In genomic region chr10:76112826-76113150, GRCh38 we compare ENCODE assay signal across 15 cellular contexts.
"Had no signal": no experiment of that assay in that cellular context is flagged by ENCODE, and none has a peak within 500 bp of the region (broad histone marks: within the 10 kb centered on the region; RNA-seq: fewer than 3 reads in every experiment).

No MANE protein-coding gene starts in this region.

- H3K27ac Mint-ChIP-seq: activated naive CD8-positive, alpha-beta T cell treated with anti-CD3 and anti-CD28 coated beads, Interleukin-2, amount 50 U/mL, for 24 hours; natural killer cell treated with Interleukin-12 subunit alpha and Interleukin-12 subunit beta and Interleukin-15 and Interleukin-18, amount 100 ng/mL, for 72 hours; stimulated activated naive CD8-positive, alpha-beta T cell treated with anti-CD3 and anti-CD28 coated beads, Interleukin-15, Interleukin-2, amounts not matched to agents 100 ng/mL and 50 ng/mL, for 24 hours had no signal

- H3K9me3 ChIP-seq: testis had no signal

- ATAC-seq: activated naive CD8-positive, alpha-beta T cell treated with anti-CD3 and anti-CD28 coated beads, Interleukin-2, amount 50 U/mL, for 24 hours; activated T-cell treated with anti-CD3 and anti-CD28 coated beads, Interleukin-2, amount 50 U/mL, for 4 hours; left colon; natural killer cell treated with Interleukin-12 subunit alpha and Interleukin-12 subunit beta and Interleukin-15 and Interleukin-18, amount 100 ng/mL, for 72 hours had no signal

- H3K36me3 Mint-ChIP-seq: natural killer cell treated with Interleukin-12 subunit alpha and Interleukin-12 subunit beta and Interleukin-15 and Interleukin-18, amount 100 ng/mL, for 72 hours had no signal

- H3K4me3 Mint-ChIP-seq: activated naive CD8-positive, alpha-beta T cell treated with anti-CD3 and anti-CD28 coated beads, Interleukin-2, amount 50 U/mL, for 24 hours; activated T-cell treated with anti-CD3 and anti-CD28 coated beads, Interleukin-2, amount 50 U/mL, for 4 hours; natural killer cell treated with Interleukin-12 subunit alpha and Interleukin-12 subunit beta and Interleukin-15 and Interleukin-18, amount 100 ng/mL, for 72 hours; stimulated activated naive CD8-positive, alpha-beta T cell treated with anti-CD3 and anti-CD28 coated beads, Interleukin-15, Interleukin-2, amounts not matched to agents 100 ng/mL and 50 ng/mL, for 24 hours had no signal

- DNase-seq: activated CD4-positive, alpha-beta T cell treated with anti-CD3 and anti-CD28 coated beads, Interleukin-2, amount 50 U/mL, for 48 hours; activated CD4-positive, CD25-positive, alpha-beta regulatory T cell treated with anti-CD3 and anti-CD28 coated beads, Interleukin-2, amount 50 U/mL, for 72 hours; activated gamma-delta T cell; activated naive CD8-positive, alpha-beta T cell treated with anti-CD3 and anti-CD28 coated beads, Interleukin-2, amount 50 U/mL, for 24 hours; activated T-cell treated with anti-CD3 and anti-CD28 coated beads, Interleukin-2, amount 50 U/mL, for 4 hours; central memory CD4-positive, alpha-beta T cell; effector CD8-positive, alpha-beta T cell; left colon; stimulated activated CD4-positive, alpha-beta T cell treated with anti-CD3 and anti-CD28 coated beads, Interleukin-4, amount 100 ng/mL, for 1 hour; stimulated activated CD8-positive, alpha-beta memory T cell treated with anti-CD3 and anti-CD28 coated beads, Interleukin-4, amount 100 ng/mL, for 48 hours; testis had no signal

- H3K4me1 Mint-ChIP-seq: activated naive CD8-positive, alpha-beta T cell treated with anti-CD3 and anti-CD28 coated beads, Interleukin-2, amount 50 U/mL, for 24 hours had no signal

- H3K27me3 Mint-ChIP-seq: stimulated activated naive CD8-positive, alpha-beta T cell treated with anti-CD3 and anti-CD28 coated beads, Interleukin-15, Interleukin-2, amounts not matched to agents 100 ng/mL and 50 ng/mL, for 24 hours had no signal

- H3K4me1 ChIP-seq: testis had no signal

- H3K9me3 Mint-ChIP-seq: activated naive CD8-positive, alpha-beta T cell treated with anti-CD3 and anti-CD28 coated beads, Interleukin-2, amount 50 U/mL, for 24 hours; activated T-cell treated with anti-CD3 and anti-CD28 coated beads, Interleukin-2, amount 50 U/mL, for 4 hours; natural killer cell treated with Interleukin-12 subunit alpha and Interleukin-12 subunit beta and Interleukin-15 and Interleukin-18, amount 100 ng/mL, for 72 hours had no signal

- H3K27me3 ChIP-seq: testis had no signal

- H3K27ac ChIP-seq: coronary artery, epithelial cell of prostate, testis had no signal
